ENCODE assay signal across 6 cellular contexts in the genomic region with DNA sequence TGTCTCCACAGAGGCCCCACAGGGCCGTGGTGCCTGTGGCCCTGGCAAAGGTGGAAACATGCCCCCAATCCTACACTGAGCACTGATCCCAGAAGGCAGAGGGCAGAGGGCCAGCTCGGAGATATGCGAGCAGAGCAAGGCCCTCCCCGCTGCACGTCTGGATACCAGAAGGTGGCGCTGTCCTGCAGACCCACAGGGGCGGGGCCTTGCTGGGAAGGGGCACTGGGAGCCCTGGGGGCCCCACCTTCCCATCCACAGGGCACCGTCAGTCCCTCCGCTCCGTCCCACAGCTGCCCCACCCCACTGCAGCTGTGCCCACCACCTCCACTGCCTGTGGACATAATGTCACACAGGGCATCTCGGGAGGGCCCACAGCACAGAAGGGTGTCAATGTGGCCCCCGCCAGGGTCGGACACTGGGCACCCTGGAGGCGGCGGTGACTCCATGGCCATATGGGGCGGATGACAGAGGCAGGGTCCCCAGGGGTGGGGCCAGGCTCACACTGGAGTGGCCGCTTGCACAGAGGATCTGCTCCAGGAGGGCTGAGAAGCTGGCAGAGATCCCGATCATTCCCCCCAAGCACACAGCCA. TPM values are rescaled to one million over a fixed set of nuclear protein-coding genes. Genes with fewer than 3 reads are reported as not detected.
DNase-seq lines count a peak whose midpoint lies in the region; ATAC-seq, FAIRE-seq and TF ChIP-seq lines count a peak whose summit lies in the region.

No MANE protein-coding gene starts in this region.

- CTCF ChIA-PET in A549 (lab: Yijun Ruan, JAX): interaction anchor here (0.6 to 1.4 kb wide), 11 partner anchors 8 to 84 kb away, joined by 3 to 8 read pairs (median 4); partner anchors contain the start of genes ATP5ME and MYL5

- WGBS in A549 (ENCODE audit: missing lambda C conversion rate): 32% methylated on average over 6 of the region's 18 CpGs
- WGBS in upper lobe of left lung, 2 donors: 64 to 70% methylated on average over 2 to 10 of the region's 18 CpGs

- TF ChIP-seq CTCF in A549 (IDR thresholded peaks at IDR 0.05) (peak; percentile 49), WERI-Rb-1 (IDR thresholded peaks at IDR 0.05; ENCODE audit: low read depth, low read length) (peak; percentile 99), upper lobe of left lung (IDR thresholded peaks at IDR 0.05) (peak; percentile 50 to 77 (median 70))

- H3K9me3 ChIP-seq in A549 (no peaks in the 10 kb centered on the region), WERI-Rb-1 (ENCODE audit: severe bottlenecking) (no peaks in the 10 kb centered on the region), upper lobe of left lung (no peaks in the 10 kb centered on the region)

- H3K4me1 ChIP-seq in A549: peaks cover 31% of the 10 kb centered on the region
- peaks cover 42 to 66% (median 48%) of the 10 kb centered on the region in 4 donors for H3K4me1 ChIP-seq in upper lobe of left lung

- H3K27me3 ChIP-seq in WERI-Rb-1 (ENCODE audit: insufficient read depth, low read depth, severe bottlenecking) (no peaks in the 10 kb centered on the region), upper lobe of left lung (no peaks in the 10 kb centered on the region)

- H3K36me3 ChIP-seq in WERI-Rb-1 (no peaks in the 10 kb centered on the region), upper lobe of left lung (peaks cover 0 to 5% (median 0%) of the 10 kb centered on the region in 4 donors)

- ATAC-seq in A549: peak; percentile 4 to 65; a peak in 3 of 6 replicates
- no peak for ATAC-seq in upper lobe of left lung (ENCODE audit: low FRiP score in 2 of 2)
- no peak for ATAC-seq in GM21381 (IDR thresholded peaks at IDR 0.05; ENCODE audit: unreplicated experiment)

- 0 out of 5 replicates have a peak, but pooled peaks of 1 of the 2 experiments have one; percentile 14 for TF ChIP-seq RAD21 in A549 (conservative IDR thresholded peaks at IDR 0.05 in 1 of 2, IDR thresholded peaks at IDR 0.05 in 1 of 2)

- H3K4me3 ChIP-seq in A549 (no peak overlapping the region), WERI-Rb-1 (ENCODE audit: low read depth, low read length) (peak overlapping the region; percentile 32), upper lobe of left lung (no peak overlapping the region)

- H3K27ac ChIP-seq in A549 (peak overlapping the region in 1 of 2 experiments; percentile 44; a peak in 1 of 6 replicates), WERI-Rb-1 (peak overlapping the region; percentile 8; the same call in 1 of the 2 replicates), upper lobe of left lung (peak overlapping the region in 1 of 4 donors; percentile 19)

- no peak overlapping the region for H3K4me2 ChIP-seq in A549

- TF ChIP-seq POLR2A in A549 (IDR thresholded peaks at IDR 0.05; ENCODE audit: low read length) (no peak), upper lobe of left lung (IDR thresholded peaks at IDR 0.05) (no peak)

- FAIRE-seq in A549 (lab: Jason Lieb, UNC): no peak

- DNase-seq in A549 (ENCODE audit: low read depth in 1 of 2, low spot score in 1 of 2): peak in 1 of 2 experiments; percentile 73
- peak; percentile 19 for DNase-seq in HCEC 1CT
- peak; percentile 90 for DNase-seq in WERI-Rb-1
- DNase-seq in hepatic stellate cell (ENCODE audit: low spot score): peak; percentile 67
- DNase-seq in upper lobe of left lung: peak; percentile 72 to 75

- POLR2A ChIA-PET in A549 (lab: Yijun Ruan, JAX): interaction anchor here (0.7 kb wide), 1 partner anchor 10 kb away, joined by 3 read pairs; the partner anchor contains the start of genes ATP5ME and MYL5

- TF ChIP-seq EP300 in A549 (IDR thresholded peaks at IDR 0.05): no peak
- TF ChIP-seq EP300 in upper lobe of left lung (IDR thresholded peaks at IDR 0.05): no peak

TF ChIP-seq in A549, 52 proteins besides CTCF, POLR2A, EP300 and RAD21:
- TF ChIP-seq EHMT2 (IDR thresholded peaks at IDR 0.05; ENCODE audit: low read depth): no peak
- no peak for TF ChIP-seq NFE2L2 (conservative IDR thresholded peaks at IDR 0.05; ENCODE audit: low read length)
- TF ChIP-seq CBX8 (IDR thresholded peaks at IDR 0.05): no peak
- TF ChIP-seq SMC3 (IDR thresholded peaks at IDR 0.05): 0 out of 3 replicates have a peak, but pooled peaks have one; percentile 13
- TF ChIP-seq FOSL2 (IDR thresholded peaks at IDR 0.05): no peak
- TF ChIP-seq FOSL2 (CRISPR knock-in tag; IDR thresholded peaks at IDR 0.05): no peak
- no peak for TF ChIP-seq HES2 (IDR thresholded peaks at IDR 0.05)
- peak in 1 of 2 experiments; percentile 26; a peak in 1 of 5 replicates for TF ChIP-seq JUN (IDR thresholded peaks at IDR 0.05)

RNA-seq across cellular contexts. Expression of gene SLC49A3, which starts 4.9 kb away (rescaled TPM):
- polyA plus RNA-seq in A549 (2011; rRNA removed) (0.05 TPM in 1 of 2 replicates, not detected in the other), A549 (2017; fragmentation: RNase III; extraction: RNeasy Plus Mini Kit Qiagen cat#74134 plus additional on column Dnase treatment) (0.09 to 0.12 TPM (median 0.11 TPM) in 3 replicates)
- 0.07 and 0.14 TPM in 2 replicates for polyA plus RNA-seq in A549 (2012; cell fraction: cytosol; rRNA removed)
- polyA plus RNA-seq in A549 (2012; cell fraction: nucleus; rRNA removed): 0.54 and 0.67 TPM in 2 replicates
- polyA minus RNA-seq in A549 (2011; rRNA and poly(A)+ RNA removed): not detected in 2 replicates
- 10 to 100 TPM; 12.2 to 65.0 (median 32.3) TPM for total RNA-seq in upper lobe of left lung

RNA-seq across cellular contexts. Expression of gene MYL5, which starts 9.7 kb away (rescaled TPM):
- polyA plus RNA-seq in A549 (2011; rRNA removed) (7.6 and 8.0 TPM in 2 replicates), A549 (2017; fragmentation: RNase III; extraction: RNeasy Plus Mini Kit Qiagen cat#74134 plus additional on column Dnase treatment) (8.3 to 9.4 TPM (median 8.9 TPM) in 3 replicates)
- polyA plus RNA-seq in A549 (2012; cell fraction: cytosol; rRNA removed): 5.4 and 5.5 TPM in 2 replicates
- polyA plus RNA-seq in A549 (2012; cell fraction: nucleus; rRNA removed): 13.0 and 14.0 TPM in 2 replicates
- polyA minus RNA-seq in A549 (2011; rRNA and poly(A)+ RNA removed): 5.8 and 6.3 TPM in 2 replicates
- total RNA-seq in upper lobe of left lung: 10 to 100 TPM in 4 of 6 donors, 1 to 10 TPM in 2; 4.7 to 25.1 (median 17.1) TPM

RNA-seq across cellular contexts. Expression of gene ATP5ME, which starts 10.0 kb away (rescaled TPM):
- 198 and 214 TPM in 2 replicates for polyA plus RNA-seq in A549 (2011; rRNA removed)
- 517 and 900 TPM in 2 replicates for polyA plus RNA-seq in A549 (2012; cell fraction: cytosol; rRNA removed)
- polyA plus RNA-seq in A549 (2012; cell fraction: nucleus; rRNA removed): 110 and 175 TPM in 2 replicates
- polyA plus RNA-seq in A549 (2017; fragmentation: RNase III; extraction: RNeasy Plus Mini Kit Qiagen cat#74134 plus additional on column Dnase treatment): 659 to 715 TPM (median 660 TPM) in 3 replicates
- 36.7 and 45.7 TPM in 2 replicates for polyA minus RNA-seq in A549 (2011; rRNA and poly(A)+ RNA removed)
- total RNA-seq in upper lobe of left lung: 100 to 1,000 TPM in 3 of 6 donors, 10 to 100 TPM in 3; 22.6 to 216 (median 106) TPM

RNA-seq across cellular contexts. Expression of gene PCGF3, which starts 21.6 kb away (rescaled TPM):
- polyA plus RNA-seq in A549 (2011; rRNA removed) (21.0 and 21.7 TPM in 2 replicates), A549 (2017; fragmentation: RNase III; extraction: RNeasy Plus Mini Kit Qiagen cat#74134 plus additional on column Dnase treatment) (14.2 to 17.8 TPM (median 15.9 TPM) in 3 replicates)
- polyA plus RNA-seq in A549 (2012; cell fraction: cytosol; rRNA removed): 27.8 and 33.5 TPM in 2 replicates
- 57.6 and 61.1 TPM in 2 replicates for polyA plus RNA-seq in A549 (2012; cell fraction: nucleus; rRNA removed)
- polyA minus RNA-seq in A549 (2011; rRNA and poly(A)+ RNA removed): 21.3 and 30.7 TPM in 2 replicates
- total RNA-seq in upper lobe of left lung: 100 to 1,000 TPM in 1 of 6 donors, 10 to 100 TPM in 5; 36.4 to 150 (median 41.0) TPM

RNA-seq across cellular contexts. Expression of gene PDE6B, which starts 58.7 kb away (rescaled TPM):
- not detected in 2 replicates for polyA plus RNA-seq in A549 (2011; rRNA removed)
- polyA plus RNA-seq in A549 (2012; cell fraction: cytosol; rRNA removed): not detected in 2 replicates
- not detected in 2 replicates for polyA plus RNA-seq in A549 (2012; cell fraction: nucleus; rRNA removed)
- polyA plus RNA-seq in A549 (2017; fragmentation: RNase III; extraction: RNeasy Plus Mini Kit Qiagen cat#74134 plus additional on column Dnase treatment): 0.03 TPM in 1 of 3 replicates, not detected in the others
- not detected in 2 replicates for polyA minus RNA-seq in A549 (2011; rRNA and poly(A)+ RNA removed)
- 10 to 100 TPM in 3 of 6 donors, 1 to 10 TPM in 3; 4.2 to 28.3 (median 9.0) TPM for total RNA-seq in upper lobe of left lung

Comparison
In these comparisons a context has a peak if more than half of its experiments do, and no peak if none do; other contexts are left out.
1. ATAC-seq: peak in A549 (2 of 2); none in upper lobe of left lung (0 of 2) and GM21381 (single experiment).
2. CTCF ChIP-seq: peak in every context shown above with its lines; median percentile 99 in WERI-Rb-1; 70 in upper lobe of left lung; 49 in A549.